Comparison of ENCODE assay signal across 20 cellular contexts in genomic region chr20:20495719-20496474, GRCh38.
DNase-seq lines count a peak whose midpoint lies in the region; ATAC-seq, FAIRE-seq and TF ChIP-seq lines count a peak whose summit lies in the region.
"Had no signal": no experiment of that assay in that cellular context is flagged by ENCODE, and none has a peak within 500 bp of the region (broad histone marks: within the 10 kb centered on the region; RNA-seq: fewer than 3 reads in every experiment).

No MANE protein-coding gene starts in this region.

- WGBS in IMR-90 (ENCODE audit: extremely low coverage in 2 of 2, insufficient read length in 1 of 2), 2 experiments = 67% methylated on average over 1 of the region's 8 CpGs; no CpG with 5 or more reads in 1 of the 2 experiments
- WGBS in K562 (ENCODE audit: insufficient coverage, low coverage, missing lambda C conversion rate) = 21% methylated on average over 7 of the region's 8 CpGs

- peaks cover 31% of the 10 kb centered on the region for H3K36me3 Mint-ChIP-seq in activated naive CD4-positive, alpha-beta T cell treated with anti-CD3 and anti-CD28 coated beads for 36 hours (ENCODE audit: low read depth)

- H3K79me1 ChIP-seq in IMR-90 (ENCODE audit: low read depth in 1 of 2, low read length in 2 of 2) = no peaks in the 10 kb centered on the region

- H4K5ac ChIP-seq in IMR-90 (ENCODE audit: low read depth, low read length) = no peak overlapping the region

- CTCF ChIA-PET in activated naive CD4-positive, alpha-beta T cell treated with anti-CD3 and anti-CD28 coated beads for 36 hours (lab: Charles Lee) = interaction anchor here (1.2 kb wide), 1 partner anchor 14 kb away, joined by 3 read pairs; no protein-coding TSS in a partner anchor
- CTCF ChIA-PET in IMR-90 (lab: Yijun Ruan, JAX) = no interaction called here
- CTCF ChIA-PET in K562 (lab: Yijun Ruan, JAX; ENCODE audit: low intra/inter-chr PET ratio) = no interaction called here

- H3K27ac ChIP-seq in IMR-90 (ENCODE audit: insufficient read depth, low read length) = no peak overlapping the region
- no peak overlapping the region for H3K27ac ChIP-seq in K562 (ENCODE audit: extremely low read depth, low read depth, low read length)
- H3K27ac ChIP-seq in SJCRH30 = no peak overlapping the region
- H3K27ac ChIP-seq: KMS-11, PC-9, RWPE1 had no signal

- no peak for TF ChIP-seq EP300 in K562 (IDR thresholded peaks at IDR 0.05; ENCODE audit: low read length)

- no peak overlapping the region for H3K23ac ChIP-seq in IMR-90 (ENCODE audit: low read depth, low read length)

- H3K36me3 ChIP-seq in IMR-90 (ENCODE audit: control insufficient read depth, insufficient read depth, low read length) (no peaks in the 10 kb centered on the region), K562 (ENCODE audit: control insufficient read depth, insufficient read depth, low read length) (no peaks in the 10 kb centered on the region), SJCRH30 (peaks cover 5% of the 10 kb centered on the region; the same call in 1 of the 2 replicates)

- H3K27ac Mint-ChIP-seq in activated naive CD4-positive, alpha-beta T cell treated with anti-CD3 and anti-CD28 coated beads for 36 hours = peak overlapping the region; percentile 30
- H3K27ac Mint-ChIP-seq: HFFc6 had no signal

- H3K4me3 ChIP-seq in IMR-90 (ENCODE audit: insufficient read depth, low read depth, low read length) (no peak overlapping the region), K562 (no peak overlapping the region), SJCRH30 (no peak overlapping the region)
- H3K4me3 ChIP-seq: PC-9 had no signal

- no peak overlapping the region for H2BK15ac ChIP-seq in IMR-90 (ENCODE audit: low read depth, low read length)

- H3K27me3 Mint-ChIP-seq in activated naive CD4-positive, alpha-beta T cell treated with anti-CD3 and anti-CD28 coated beads for 36 hours (ENCODE audit: low read depth) = no peaks in the 10 kb centered on the region

- dilution Hi-C loops in IMR-90 (cut with HindIII; ENCODE audit: low sequenced_read_pairs, unreplicated experiment) = no loop called here

- no peak overlapping the region for H3K4me2 ChIP-seq in IMR-90 (ENCODE audit: low read depth, low read length)
- H3K4me2 ChIP-seq in K562 (ENCODE audit: insufficient read depth, low read length) = no peak overlapping the region
- H3K4me2 ChIP-seq: KMS-11, PC-9 had no signal

- no peak for DNase-seq in activated naive CD4-positive, alpha-beta T cell treated with anti-CD3 and anti-CD28 coated beads for 36 hours
- DNase-seq in activated naive CD4-positive, alpha-beta T cell treated with anti-CD3 and anti-CD28 coated beads, Interleukin-2, amount 50 U/mL, for 16 hours = no peak
- DNase-seq in GM19239 (ENCODE audit: insufficient read length, low spot score) = no peak
- no peak for DNase-seq in IMR-90
- no peak for DNase-seq in K562 (ENCODE audit: extremely low read depth in 1 of 4, low spot score in 3 of 4)
- no peak for DNase-seq in SJCRH30
- DNase-seq in NCI-H524 (lab: John Stamatoyannopoulos, UW) = no peak
- DNase-seq: DMS79, HFFc6, MV-4-11, NCI-H1417, NCI-H187 treated with DMSO at 0.1 percent for 48 hours, NCI-H2227 treated with DMSO at 0.1 percent for 48 hours, NCI-H526, PC-9, SIG-M5 had no signal

- TF ChIP-seq CTCF in IMR-90 (conservative IDR thresholded peaks at IDR 0.05; ENCODE audit: low read depth, low read length) (no peak), K562 (IDR thresholded peaks at IDR 0.05 in 2 of 3, conservative IDR thresholded peaks at IDR 0.05 in 1 of 3; ENCODE audit: insufficient read depth in 2 of 3, low read depth in 1 of 3, low read length in 3 of 3) (no peak)

- no peak overlapping the region for H3K9ac ChIP-seq in IMR-90 (ENCODE audit: low read depth, low read length)
- H3K9ac ChIP-seq in K562 (ENCODE audit: insufficient read depth in 1 of 2, low read depth in 2 of 2, low read length in 2 of 2) = no peak overlapping the region
- H3K9ac ChIP-seq: KMS-11 had no signal

- H2BK120ac ChIP-seq in IMR-90 (ENCODE audit: low read depth, low read length) = no peak overlapping the region

- H2AK9ac ChIP-seq in IMR-90 (replicated peaks; ENCODE audit: low read depth, low read length, poor library complexity) = no peak overlapping the region

- TF ChIP-seq POLR2A in IMR-90 (IDR thresholded peaks at IDR 0.05; ENCODE audit: low read depth, low read length) (no peak), K562 (conservative IDR thresholded peaks at IDR 0.05) (no peak)

- H2BK20ac ChIP-seq in IMR-90 (ENCODE audit: low read depth, low read length) = peak overlapping the region; percentile 32; the same call in 1 of the 2 replicates

- H3K9me1 ChIP-seq in IMR-90 (ENCODE audit: insufficient read depth, low read length) (peaks cover 17% of the 10 kb centered on the region), K562 (ENCODE audit: control insufficient read depth, insufficient read depth, low read length) (no peaks in the 10 kb centered on the region)

- FAIRE-seq in GM19239 (lab: Jason Lieb, UNC) = peak; percentile 55
- no peak for FAIRE-seq in K562 (lab: Jason Lieb, UNC)

- no peak overlapping the region for H2AK5ac ChIP-seq in IMR-90 (ENCODE audit: low read depth, low read length)

- H4K20me1 ChIP-seq in IMR-90 (ENCODE audit: insufficient read depth, low read length) (no peaks in the 10 kb centered on the region), K562 (replicated peaks; ENCODE audit: control insufficient read depth, insufficient read depth, low read length) (no peaks in the 10 kb centered on the region)

- H2AFZ ChIP-seq in IMR-90 (replicated peaks; ENCODE audit: low read length, poor library complexity) (no peak overlapping the region), K562 (ENCODE audit: low read depth, low read length) (no peak overlapping the region)
- H2AFZ ChIP-seq: PC-9 had no signal

- no peak overlapping the region for H3K4ac ChIP-seq in IMR-90 (ENCODE audit: low read depth, low read length)

- no peak overlapping the region for H3K4me3 Mint-ChIP-seq in activated naive CD4-positive, alpha-beta T cell treated with anti-CD3 and anti-CD28 coated beads for 36 hours
- H3K4me3 Mint-ChIP-seq: CD14-positive monocyte, HFFc6 had no signal

- intact Hi-C loops in activated naive CD4-positive, alpha-beta T cell treated with anti-CD3 and anti-CD28 coated beads for 36 hours (cut with micrococcal nuclease) = no loop called here
- intact Hi-C loops in IMR-90 (cut with micrococcal nuclease) (no loop called here), K562 (cut with micrococcal nuclease) (no loop called here)

- H3K79me2 ChIP-seq in K562 (ENCODE audit: control insufficient read depth, insufficient read depth, low read length) = no peaks in the 10 kb centered on the region

- no peak overlapping the region for H4K91ac ChIP-seq in IMR-90 (ENCODE audit: insufficient read depth, low read depth, low read length)

- no peak overlapping the region for H3K56ac ChIP-seq in IMR-90 (ENCODE audit: extremely low read depth, insufficient read depth, low read length)

- H3K9me3 Mint-ChIP-seq in activated naive CD4-positive, alpha-beta T cell treated with anti-CD3 and anti-CD28 coated beads for 36 hours = no peaks in the 10 kb centered on the region
- H3K9me3 Mint-ChIP-seq: CD14-positive monocyte, HFFc6 had no signal

- TF ChIP-seq RAD21 in IMR-90 (IDR thresholded peaks at IDR 0.05; ENCODE audit: low read length) (no peak), K562 (CRISPR knock-in tag; conservative IDR thresholded peaks at IDR 0.05 in 1 of 2, IDR thresholded peaks at IDR 0.05 in 1 of 2) (no peak)

- H3K18ac ChIP-seq in IMR-90 (ENCODE audit: low read depth, low read length) = peak overlapping the region; percentile 74; the same call in 1 of the 2 replicates

- H3K27me3 ChIP-seq in IMR-90 (ENCODE audit: control insufficient read depth, insufficient read depth, low read length) (no peaks in the 10 kb centered on the region), K562 (ENCODE audit: control insufficient read depth in 2 of 2, insufficient read depth in 2 of 2, low read length in 2 of 2) (no peaks in the 10 kb centered on the region), SJCRH30 (no peaks in the 10 kb centered on the region)

- no peak overlapping the region for H3K14ac ChIP-seq in IMR-90 (replicated peaks; ENCODE audit: low read depth, low read length)

- H3K4me1 ChIP-seq in IMR-90 (ENCODE audit: control insufficient read depth, insufficient read depth, low read length) (peaks cover 18% of the 10 kb centered on the region), K562 (replicated peaks in 1 of 2; ENCODE audit: control insufficient read depth in 2 of 2, insufficient read depth in 2 of 2, low read length in 2 of 2) (no peaks in the 10 kb centered on the region), SJCRH30 (no peaks in the 10 kb centered on the region)

- in situ Hi-C loops in IMR-90 (cut with MboI; ENCODE audit: low sequenced_read_pairs) = no loop called here
- in situ Hi-C loops in K562 (cut with MboI) = no loop called here

- no TSS peak for BruUV-seq in IMR-90 (replicated peaks; lab: Mats Ljungman, UMichigan)
- BruUV-seq in K562 (replicated peaks; lab: Mats Ljungman, UMichigan) = no TSS peak

- H3K9me3 ChIP-seq in IMR-90 (ENCODE audit: control insufficient read depth, insufficient read depth, low read length) = no peaks in the 10 kb centered on the region
- H3K9me3 ChIP-seq in K562 (replicated peaks; ENCODE audit: control insufficient read depth, insufficient read depth, low read depth, low read length) = no peaks in the 10 kb centered on the region
- H3K9me3 ChIP-seq in SJCRH30 (replicated peaks) = no peaks in the 10 kb centered on the region

- ATAC-seq in IMR-90 (ENCODE audit: low read depth) (no peak), K562 (no peak), HG02623 (IDR thresholded peaks at IDR 0.05; ENCODE audit: unreplicated experiment) (no peak)

- no peak overlapping the region for H4K8ac ChIP-seq in IMR-90 (ENCODE audit: low read depth in 2 of 2, low read length in 2 of 2)

- H3K4me1 Mint-ChIP-seq in activated naive CD4-positive, alpha-beta T cell treated with anti-CD3 and anti-CD28 coated beads for 36 hours (ENCODE audit: low read depth) = peaks cover 41% of the 10 kb centered on the region
- H3K4me1 Mint-ChIP-seq: CD14-positive monocyte had no signal

- POLR2A ChIA-PET in IMR-90 (lab: Charles Lee; ENCODE audit: unreplicated experiment) = no interaction called here
- POLR2A ChIA-PET in K562 (lab: Yijun Ruan, JAX) = no interaction called here

- H2BK5ac ChIP-seq in IMR-90 (ENCODE audit: low read depth, low read length, poor library complexity, severe bottlenecking) = no peak overlapping the region

TF ChIP-seq in IMR-90, 13 proteins besides CTCF, POLR2A, EP300 and RAD21 (continues in another document):
- no peak for TF ChIP-seq MAFK (IDR thresholded peaks at IDR 0.05; ENCODE audit: low read depth, low read length)
- TF ChIP-seq RFX5 (IDR thresholded peaks at IDR 0.05; ENCODE audit: low read depth, low read length) = no peak
- TF ChIP-seq MAZ (IDR thresholded peaks at IDR 0.05; ENCODE audit: borderline replicate concordance, low read depth, low read length) = no peak
- no peak for TF ChIP-seq CHD1 (IDR thresholded peaks at IDR 0.05; ENCODE audit: low read depth, low read length)
